ENCODE assay signal across 14 cellular contexts in genomic region chr4:173821031-173821430, GRCh38.
"Had no signal": no experiment of that assay in that cellular context is flagged by ENCODE, and none has a peak within 500 bp of the region (broad histone marks: within the 10 kb centered on the region; RNA-seq: fewer than 3 reads in every experiment).

No MANE protein-coding gene starts in this region.

- H3K27ac ChIP-seq: ascending aorta, cardiac muscle cell, heart left ventricle, lower lobe of right lung, sigmoid colon had no signal

- H3K4me3 ChIP-seq: ascending aorta, cardiac muscle cell, heart left ventricle, lower lobe of right lung, sigmoid colon had no signal

- H3K4me1 ChIP-seq: ascending aorta, heart left ventricle, lower lobe of right lung, sigmoid colon had no signal

- H3K9me3 ChIP-seq: ascending aorta, heart left ventricle, lower lobe of right lung, sigmoid colon had no signal

- ATAC-seq: heart left ventricle; left colon; lower lobe of right lung; stimulated activated effector memory CD8-positive, alpha-beta T cell treated with anti-CD3 and anti-CD28 coated beads, Interleukin-12 subunit alpha, Interleukin-12 subunit beta, amount 100 ng/mL, for 72 hours had no signal

- H3K27me3 ChIP-seq: ascending aorta, cardiac muscle cell, heart left ventricle, sigmoid colon had no signal

- H3K36me3 ChIP-seq: ascending aorta, cardiac muscle cell, heart left ventricle, lower lobe of right lung, sigmoid colon had no signal

- DNase-seq: activated CD4-positive, CD25-positive, alpha-beta regulatory T cell treated with anti-CD3 and anti-CD28 coated beads, Interleukin-2, amount 50 U/mL, for 72 hours; activated naive CD4-positive, alpha-beta T cell; endodermal cell; foreskin melanocyte; heart left ventricle; left colon; lower lobe of right lung; sigmoid colon; stimulated activated CD4-positive, alpha-beta T cell treated with anti-CD3 and anti-CD28 coated beads, Interleukin-12 subunit alpha, Interleukin-12 subunit beta, amount 100 ng/mL, for 4 hours; T-helper 1 cell; T1000 had no signal
